In the genomic region with DNA sequence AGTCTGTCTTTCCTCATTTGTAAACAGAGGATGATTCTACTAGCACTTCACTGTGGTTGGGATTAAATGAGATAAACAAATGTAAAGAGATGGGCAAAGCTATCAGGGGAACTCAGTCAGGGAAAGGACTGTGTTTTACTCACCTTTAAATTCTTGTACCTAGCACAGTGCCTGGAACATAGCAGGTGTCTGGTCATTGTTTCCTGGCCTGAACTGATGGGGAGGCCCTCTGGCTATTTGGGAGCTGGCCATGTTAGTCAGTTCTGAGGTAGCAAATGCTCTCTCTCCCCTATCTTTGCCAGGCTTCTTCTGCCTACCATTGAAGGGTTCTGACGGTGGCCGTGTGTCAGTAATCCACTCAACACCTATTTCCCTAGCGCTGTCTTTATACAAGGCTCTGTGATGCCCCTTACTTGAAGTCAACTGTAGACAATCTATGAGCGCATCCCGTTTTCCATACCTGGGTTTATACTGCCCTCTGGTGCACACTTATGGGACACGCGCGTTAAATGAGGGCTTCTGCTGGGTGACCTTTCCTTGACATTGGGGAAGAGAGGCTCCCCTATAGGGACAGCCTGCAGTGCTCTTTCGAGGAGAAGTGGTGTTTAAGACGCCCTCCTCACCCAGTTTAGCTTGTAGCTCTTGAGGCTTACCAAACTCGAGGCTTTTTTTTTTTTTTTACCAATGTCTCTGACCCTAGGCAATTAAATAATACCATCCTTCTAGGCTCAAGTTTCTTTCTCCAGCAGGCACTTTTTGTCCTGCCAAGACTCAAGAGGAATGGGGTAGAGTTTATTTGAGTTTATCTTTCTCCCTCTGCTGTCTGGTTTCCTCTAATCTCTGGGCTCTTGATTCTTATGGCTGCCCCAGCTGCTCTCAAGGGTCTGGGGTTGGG, we compare ENCODE assay signal across 8 cellular contexts. TPM values are rescaled to one million over a fixed set of nuclear protein-coding genes. Genes with fewer than 3 reads are reported as not detected.
DNase-seq lines count a peak whose midpoint lies in the region; ATAC-seq and TF ChIP-seq lines count a peak whose summit lies in the region.

No MANE protein-coding gene starts in this region.

- H3K4me2 ChIP-seq in parathyroid adenoma (ENCODE audit: low read length): no peak overlapping the region

- intact Hi-C loops in transverse colon (cut with DNase I; ENCODE audit: low total_unique reads): loop anchor here (10.0 kb wide), 1 partner anchor 64 kb away; a partner anchor contains a TSS

- no peak overlapping the region for H3K9ac ChIP-seq in parathyroid adenoma

- H3K27ac ChIP-seq in gastroesophageal sphincter (peak overlapping the region in 2 of 4 donors; percentile 38 to 61), parathyroid adenoma (no peak overlapping the region), transverse colon (no peak overlapping the region)

- ATAC-seq in GM19455 (IDR thresholded peaks at IDR 0.05; ENCODE audit: unreplicated experiment) (peak; percentile 76), gastroesophageal sphincter (peak; percentile 72)

- no peaks in the 10 kb centered on the region for H3K79me2 ChIP-seq in parathyroid adenoma

- H3K4me3 ChIP-seq in gastroesophageal sphincter: no peak overlapping the region
- no peak overlapping the region for H3K4me3 ChIP-seq in parathyroid adenoma (ENCODE audit: low read depth, low read length)
- H3K4me3 ChIP-seq in transverse colon: no peak overlapping the region

- peaks cover 0 to 23% (median 0%) of the 10 kb centered on the region in 3 donors for H3K4me1 ChIP-seq in gastroesophageal sphincter
- H3K4me1 ChIP-seq in parathyroid adenoma: no peaks in the 10 kb centered on the region
- peaks cover 0 to 6% (median 0%) of the 10 kb centered on the region in 4 donors for H3K4me1 ChIP-seq in transverse colon

- TF ChIP-seq CTCF in gastroesophageal sphincter (IDR thresholded peaks at IDR 0.05): peak; percentile 62 to 79 (median 70)
- peak; percentile 86 for TF ChIP-seq CTCF in parathyroid adenoma (IDR thresholded peaks at IDR 0.05)
- peak; percentile 66 to 85 (median 75) for TF ChIP-seq CTCF in transverse colon (IDR thresholded peaks at IDR 0.05)

- in situ Hi-C loops in transverse colon (cut with MboI; ENCODE audit: low pct_ligation_motif_present in 1 of 4, low pct_unique_long_range_greater_than_20kb in 1 of 4, low sequenced_read_pairs in 3 of 4): loop anchor here in 2 of 4 donors (10.0 to 25.0 kb wide), 2 partner anchors 74 to 176 kb away; a partner anchor contains a TSS

- H2AFZ ChIP-seq in parathyroid adenoma: peak overlapping the region; percentile 55

- peak; percentile 76 to 80 for DNase-seq in AML-193 (lab: John Stamatoyannopoulos, UW)
- DNase-seq in MV-4-11 (lab: John Stamatoyannopoulos, UW): peak; percentile 59
- DNase-seq in SHP77 treated with DMSO at 0.1 percent for 48 hours (lab: John Stamatoyannopoulos, UW): peak; percentile 34
- peak; percentile 85 for DNase-seq in activated effector memory CD4-positive, alpha-beta T cell treated with anti-CD3 and anti-CD28 coated beads, Interleukin-2, amount 50 U/mL, for 16 hours
- DNase-seq in transverse colon: peak; percentile 70

- H3K9me3 ChIP-seq in gastroesophageal sphincter (no peaks in the 10 kb centered on the region), parathyroid adenoma (ENCODE audit: control insufficient read depth, low read length) (no peaks in the 10 kb centered on the region), transverse colon (no peaks in the 10 kb centered on the region)

- H3K36me3 ChIP-seq in gastroesophageal sphincter: no peaks in the 10 kb centered on the region
- no peaks in the 10 kb centered on the region for H3K36me3 ChIP-seq in parathyroid adenoma (ENCODE audit: control insufficient read depth, insufficient read depth, low read length)
- H3K36me3 ChIP-seq in transverse colon: no peaks in the 10 kb centered on the region

- TF ChIP-seq EP300 in gastroesophageal sphincter (IDR thresholded peaks at IDR 0.05): no peak
- no peak for TF ChIP-seq EP300 in transverse colon (IDR thresholded peaks at IDR 0.05; ENCODE audit: low read depth)

- H3K27me3 ChIP-seq in gastroesophageal sphincter (peaks cover 22% of the 10 kb centered on the region), parathyroid adenoma (ENCODE audit: control insufficient read depth, insufficient read depth, low read length) (no peaks in the 10 kb centered on the region), transverse colon (peaks cover 30% of the 10 kb centered on the region)

- TF ChIP-seq POLR2A in gastroesophageal sphincter (IDR thresholded peaks at IDR 0.05) (no peak), transverse colon (IDR thresholded peaks at IDR 0.05) (no peak)

- WGBS in gastroesophageal sphincter (ENCODE audit: low coverage in 1 of 2), 2 donors: 0 to 5% methylated on average over 3 to 8 of the region's 11 CpGs
- 0 to 2% methylated on average over 6 to 11 of the region's 11 CpGs for WGBS in transverse colon (ENCODE audit: low coverage in 1 of 2), 2 donors

RNA-seq across cellular contexts. Expression of a gene that starts 4.0 kb away (rescaled TPM):
- total RNA-seq in gastroesophageal sphincter (not detected), transverse colon (not detected)

RNA-seq across cellular contexts. Expression of a gene that starts 25.3 kb away (rescaled TPM):
- 1 to 10 TPM; 6.1 to 9.4 (median 6.9) TPM for total RNA-seq in gastroesophageal sphincter
- 10 to 100 TPM in 3 of 4 donors, 1 to 10 TPM in 1; 9.1 to 18.3 (median 14.8) TPM for total RNA-seq in transverse colon

RNA-seq across cellular contexts. Expression of a gene that starts 49.0 kb away (rescaled TPM):
- 10 to 100 TPM; 23.3 to 32.1 (median 28.5) TPM for total RNA-seq in gastroesophageal sphincter
- total RNA-seq in transverse colon: 10 to 100 TPM in 3 of 4 donors, 1 to 10 TPM in 1; 8.2 to 49.6 (median 15.2) TPM

Comparison
In these comparisons a context has a peak if more than half of its experiments do, and no peak if none do; other contexts are left out.
1. DNase-seq: peak in every context shown above with its lines; median percentile 85 in activated effector memory CD4-positive, alpha-beta T cell treated with anti-CD3 and anti-CD28 coated beads, Interleukin-2, amount 50 U/mL, for 16 hours; 78 in AML-193; 70 in transverse colon; 59 in MV-4-11; 34 in SHP77 treated with DMSO at 0.1 percent for 48 hours.